19 cellular contexts compared by ENCODE assay signal in genomic region chr3:128167646-128167972, GRCh38.
"Had no signal": no experiment of that assay in that cellular context is flagged by ENCODE, and none has a peak within 500 bp of the region (broad histone marks: within the 10 kb centered on the region; RNA-seq: fewer than 3 reads in every experiment).

No MANE protein-coding gene starts in this region.

- H3K9me3 Mint-ChIP-seq: activated B cell treated with CpG ODN at 0.5 μM for 24 hours; activated CD4-positive, alpha-beta T cell treated with anti-CD3 and anti-CD28 coated beads, Interleukin-2, amount 10 ng/mL, durations not matched to agents 7 days and 5 days; activated naive CD4-positive, alpha-beta T cell treated with anti-CD3 and anti-CD28 coated beads, Interleukin-2, amount 10 ng/mL, durations not matched to agents 7 days and 5 days; naive thymus-derived CD8-positive, alpha-beta T cell; stimulated activated memory B cell treated with anti-CD40 and anti-IgM and Interleukin-4, amounts not matched to agents 10 μg/mL and 1 μg/mL and 100 μg/mL, for 72 hours had no signal

- ATAC-seq: foreskin keratinocyte; mucosa of descending colon; naive thymus-derived CD8-positive, alpha-beta T cell; stimulated activated memory B cell treated with anti-CD40 and anti-IgM and Interleukin-4, amounts not matched to agents 10 μg/mL and 1 μg/mL and 100 μg/mL, for 72 hours had no signal

- H3K4me3 Mint-ChIP-seq: activated B cell treated with CpG ODN at 0.5 μM for 24 hours; activated CD4-positive, alpha-beta T cell treated with anti-CD3 and anti-CD28 coated beads, Interleukin-2, amount 10 ng/mL, durations not matched to agents 7 days and 5 days; activated naive CD4-positive, alpha-beta T cell treated with anti-CD3 and anti-CD28 coated beads, Interleukin-2, amount 10 ng/mL, durations not matched to agents 7 days and 5 days; naive thymus-derived CD8-positive, alpha-beta T cell; stimulated activated memory B cell treated with anti-CD40 and anti-IgM and Interleukin-4, amounts not matched to agents 10 μg/mL and 1 μg/mL and 100 μg/mL, for 72 hours had no signal

- H3K27me3 Mint-ChIP-seq: activated B cell treated with CpG ODN at 0.5 μM for 24 hours; activated CD4-positive, alpha-beta T cell treated with anti-CD3 and anti-CD28 coated beads, Interleukin-2, amount 10 ng/mL, durations not matched to agents 7 days and 5 days; activated naive CD4-positive, alpha-beta T cell treated with anti-CD3 and anti-CD28 coated beads, Interleukin-2, amount 10 ng/mL, durations not matched to agents 7 days and 5 days; naive thymus-derived CD8-positive, alpha-beta T cell; stimulated activated memory B cell treated with anti-CD40 and anti-IgM and Interleukin-4, amounts not matched to agents 10 μg/mL and 1 μg/mL and 100 μg/mL, for 72 hours had no signal

- H3K27ac ChIP-seq: ascending aorta, colonic mucosa, foreskin keratinocyte, sigmoid colon, uterus had no signal

- H3K4me1 ChIP-seq: ascending aorta, colonic mucosa, foreskin keratinocyte, sigmoid colon, uterus had no signal

- H3K4me3 ChIP-seq: ascending aorta, colonic mucosa, mucosa of descending colon, psoas muscle, sigmoid colon, uterus had no signal

- H3K4me1 Mint-ChIP-seq: activated CD4-positive, alpha-beta T cell treated with anti-CD3 and anti-CD28 coated beads, Interleukin-2, amount 10 ng/mL, durations not matched to agents 7 days and 5 days; activated naive CD4-positive, alpha-beta T cell treated with anti-CD3 and anti-CD28 coated beads, Interleukin-2, amount 10 ng/mL, durations not matched to agents 7 days and 5 days had no signal

- H3K27me3 ChIP-seq: ascending aorta, colonic mucosa, foreskin keratinocyte, sigmoid colon, uterus had no signal

- H3K9me3 ChIP-seq: ascending aorta, colonic mucosa, mucosa of descending colon, psoas muscle, sigmoid colon, uterus had no signal

- H3K27ac Mint-ChIP-seq: activated B cell treated with CpG ODN at 0.5 μM for 24 hours; activated CD4-positive, alpha-beta T cell treated with anti-CD3 and anti-CD28 coated beads, Interleukin-2, amount 10 ng/mL, durations not matched to agents 7 days and 5 days; activated naive CD4-positive, alpha-beta T cell treated with anti-CD3 and anti-CD28 coated beads, Interleukin-2, amount 10 ng/mL, durations not matched to agents 7 days and 5 days; stimulated activated memory B cell treated with anti-CD40 and anti-IgM and Interleukin-4, amounts not matched to agents 10 μg/mL and 1 μg/mL and 100 μg/mL, for 72 hours had no signal

- H3K36me3 ChIP-seq: ascending aorta, colonic mucosa, sigmoid colon, uterus had no signal

- DNase-seq: activated B cell treated with CpG ODN at 0.5 μM for 24 hours; activated CD4-positive, alpha-beta T cell treated with anti-CD3 and anti-CD28 coated beads, Interleukin-2, amount 10 ng/mL, durations not matched to agents 7 days and 5 days; activated naive CD4-positive, alpha-beta T cell treated with anti-CD3 and anti-CD28 coated beads, Interleukin-2, amount 10 ng/mL, durations not matched to agents 7 days and 5 days; colonic mucosa; effector CD4-positive, alpha-beta T cell; foreskin keratinocyte; glutamatergic neuron; mammary epithelial cell; mucosa of descending colon; naive thymus-derived CD8-positive, alpha-beta T cell; occipital lobe; SHP77; sigmoid colon; stimulated activated CD4-positive, alpha-beta T cell treated with anti-CD3 and anti-CD28 coated beads, Interleukin-12 subunit alpha, Interleukin-12 subunit beta, amount 100 ng/mL, for 4 hours; T-helper 2 cell; uterus had no signal
